30 cellular contexts compared by ENCODE assay signal in the genomic region with DNA sequence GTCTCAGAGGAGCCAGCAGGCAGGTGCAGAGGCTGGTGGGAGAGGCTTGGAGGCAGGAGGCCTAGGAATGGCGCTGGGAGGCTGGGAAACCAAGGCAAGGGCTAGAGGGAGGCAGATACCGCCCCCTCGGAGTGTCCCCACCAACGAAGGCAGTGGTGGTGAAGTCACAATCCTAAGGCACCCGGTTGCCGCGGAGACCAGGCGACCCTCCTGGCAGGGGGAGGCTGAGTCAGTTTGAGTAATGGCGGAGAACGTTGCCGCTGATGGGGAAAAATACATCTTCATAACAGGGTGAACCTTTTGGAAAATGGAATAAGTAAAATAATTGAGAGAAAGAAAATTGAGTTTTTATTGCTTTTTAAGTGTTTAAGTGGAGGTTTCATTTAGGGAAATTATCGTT. TPM values are rescaled to one million over a fixed set of nuclear protein-coding genes. Genes with fewer than 3 reads are reported as not detected.
"Had no signal": no experiment of that assay in that cellular context is flagged by ENCODE, and none has a peak within 500 bp of the region (broad histone marks: within the 10 kb centered on the region; RNA-seq: fewer than 3 reads in every experiment).

No MANE protein-coding gene starts in this region.

- H3K27ac Mint-ChIP-seq: activated naive CD8-positive, alpha-beta T cell treated with anti-CD3 and anti-CD28 coated beads, Interleukin-2, amount 50 U/mL, for 24 hours; activated T-helper 1 cell treated with anti-CD3 and anti-CD28 coated beads, Interleukin-12 subunit alpha, Interleukin-12 subunit beta, Interleukin-2, Interleukin-4 antibody, amounts not matched to agents 30 ng/mL and 10 ng/mL and 1 ng/mL, durations not matched to agents 14 hours and 24 hours and 36 hours; natural killer cell treated with Interleukin-12 subunit alpha and Interleukin-12 subunit beta and Interleukin-15 and Interleukin-18, amount 100 ng/mL, for 72 hours; stimulated activated memory B cell treated with anti-CD40 and anti-IgM and Interleukin-4, amounts not matched to agents 10 μg/mL and 1 μg/mL and 100 μg/mL, for 72 hours had no signal

- H3K9me3 Mint-ChIP-seq: activated naive CD4-positive, alpha-beta T cell treated with anti-CD3 and anti-CD28 coated beads, Interleukin-2, amount 50 U/mL, for 24 hours; activated naive CD8-positive, alpha-beta T cell treated with anti-CD3 and anti-CD28 coated beads, Interleukin-2, amount 50 U/mL, for 24 hours; activated T-helper 1 cell treated with anti-CD3 and anti-CD28 coated beads, Interleukin-12 subunit alpha, Interleukin-12 subunit beta, Interleukin-2, Interleukin-4 antibody, amounts not matched to agents 30 ng/mL and 10 ng/mL and 1 ng/mL, durations not matched to agents 14 hours and 24 hours and 36 hours; endodermal cell; natural killer cell treated with Interleukin-12 subunit alpha and Interleukin-12 subunit beta and Interleukin-15 and Interleukin-18, amount 100 ng/mL, for 72 hours; stimulated activated memory B cell treated with anti-CD40 and anti-IgM and Interleukin-4, amounts not matched to agents 10 μg/mL and 1 μg/mL and 100 μg/mL, for 72 hours; stimulated activated naive CD8-positive, alpha-beta T cell treated with anti-CD3 and anti-CD28 coated beads, Interleukin-15, amount 100 ng/mL, for 72 hours had no signal

- H3K36me3 ChIP-seq: breast epithelium, left ventricle myocardium inferior, pancreas, sigmoid colon, upper lobe of right lung, WERI-Rb-1 had no signal

- H3K4me3 Mint-ChIP-seq: activated naive CD4-positive, alpha-beta T cell treated with anti-CD3 and anti-CD28 coated beads, Interleukin-2, amount 50 U/mL, for 24 hours; activated naive CD8-positive, alpha-beta T cell treated with anti-CD3 and anti-CD28 coated beads, Interleukin-2, amount 50 U/mL, for 24 hours; activated T-helper 1 cell treated with anti-CD3 and anti-CD28 coated beads, Interleukin-12 subunit alpha, Interleukin-12 subunit beta, Interleukin-2, Interleukin-4 antibody, amounts not matched to agents 30 ng/mL and 10 ng/mL and 1 ng/mL, durations not matched to agents 14 hours and 24 hours and 36 hours; endodermal cell; natural killer cell treated with Interleukin-12 subunit alpha and Interleukin-12 subunit beta and Interleukin-15 and Interleukin-18, amount 100 ng/mL, for 72 hours; stimulated activated memory B cell treated with anti-CD40 and anti-IgM and Interleukin-4, amounts not matched to agents 10 μg/mL and 1 μg/mL and 100 μg/mL, for 72 hours; stimulated activated naive CD8-positive, alpha-beta T cell treated with anti-CD3 and anti-CD28 coated beads, Interleukin-15, amount 100 ng/mL, for 72 hours had no signal

- H3K9me3 ChIP-seq: breast epithelium, left ventricle myocardium inferior, mucosa of descending colon, pancreas, psoas muscle, sigmoid colon, upper lobe of right lung had no signal

- H3K4me1 ChIP-seq: breast epithelium, left ventricle myocardium inferior, pancreas, psoas muscle, upper lobe of right lung had no signal

- H3K27me3 ChIP-seq: breast epithelium, pancreas had no signal

- FAIRE-seq: islet of Langerhans, pancreas, small intestine had no signal

- H3K36me3 Mint-ChIP-seq: activated naive CD4-positive, alpha-beta T cell treated with anti-CD3 and anti-CD28 coated beads, Interleukin-2, amount 50 U/mL, for 24 hours; natural killer cell treated with Interleukin-12 subunit alpha and Interleukin-12 subunit beta and Interleukin-15 and Interleukin-18, amount 100 ng/mL, for 72 hours; stimulated activated memory B cell treated with anti-CD40 and anti-IgM and Interleukin-4, amounts not matched to agents 10 μg/mL and 1 μg/mL and 100 μg/mL, for 72 hours had no signal

- DNase-seq: activated CD4-positive, alpha-beta T cell treated with anti-CD3 and anti-CD28 coated beads for 48 hours; activated CD4-positive, alpha-beta T cell treated with anti-CD3 and anti-CD28 coated beads, Interleukin-2, amount 50 U/mL, for 48 hours; activated CD8-positive, alpha-beta memory T cell treated with anti-CD3 and anti-CD28 coated beads for 24 hours; activated gamma-delta T cell; activated naive CD8-positive, alpha-beta T cell treated with anti-CD3 and anti-CD28 coated beads, Interleukin-2, amount 50 U/mL, for 24 hours; amygdala; central memory CD4-positive, alpha-beta T cell; endodermal cell; foreskin fibroblast; head of caudate nucleus; left ventricle myocardium inferior; mucosa of descending colon; pancreas; psoas muscle; sigmoid colon; small intestine; stimulated activated CD4-positive, alpha-beta T cell treated with anti-CD3 and anti-CD28 coated beads, Interleukin-4, amount 100 ng/mL, for 24 hours; stimulated activated naive CD8-positive, alpha-beta T cell treated with anti-CD3 and anti-CD28 coated beads, Interleukin-15, amount 100 ng/mL, for 72 hours; substantia nigra; T-helper 1 cell; upper lobe of right lung; WERI-Rb-1 had no signal

- H3K4me1 Mint-ChIP-seq: activated naive CD4-positive, alpha-beta T cell treated with anti-CD3 and anti-CD28 coated beads, Interleukin-2, amount 50 U/mL, for 24 hours; activated naive CD8-positive, alpha-beta T cell treated with anti-CD3 and anti-CD28 coated beads, Interleukin-2, amount 50 U/mL, for 24 hours; stimulated activated memory B cell treated with anti-CD40 and anti-IgM and Interleukin-4, amounts not matched to agents 10 μg/mL and 1 μg/mL and 100 μg/mL, for 72 hours; stimulated activated naive CD8-positive, alpha-beta T cell treated with anti-CD3 and anti-CD28 coated beads, Interleukin-15, amount 100 ng/mL, for 72 hours had no signal

- H3K27ac ChIP-seq: left ventricle myocardium inferior, pancreas, psoas muscle, sigmoid colon, upper lobe of right lung had no signal

- H3K4me3 ChIP-seq: breast epithelium, left ventricle myocardium inferior, lung, mucosa of descending colon, pancreas, psoas muscle, sigmoid colon, upper lobe of right lung had no signal

RNA-seq across cellular contexts. Expression of a gene that starts 29.9 kb away (rescaled TPM):
- total RNA-seq: myocyte had no signal
